6 cellular contexts compared by ENCODE assay signal in genomic region chr4:187460016-187460415, GRCh38.
"Had no signal": no experiment of that assay in that cellular context is flagged by ENCODE, and none has a peak within 500 bp of the region (broad histone marks: within the 10 kb centered on the region; RNA-seq: fewer than 3 reads in every experiment).

No MANE protein-coding gene starts in this region.

- ATAC-seq: K562 had no signal

- FAIRE-seq: HTR-8/SVneo, K562 had no signal

- H3K36me3 Mint-ChIP-seq: IgD-negative memory B cell had no signal

- H3K4me1 Mint-ChIP-seq: IgD-negative memory B cell had no signal

- H3K4me3 Mint-ChIP-seq: IgD-negative memory B cell had no signal

- H3K27ac Mint-ChIP-seq: IgD-negative memory B cell had no signal

- H3K4me3 ChIP-seq: K562 had no signal

- H3K27ac ChIP-seq: HL-60 had no signal

- H3K27me3 Mint-ChIP-seq: IgD-negative memory B cell had no signal

- DNase-seq: IMR-90, KBM-7 had no signal
